ENCODE assay signal across 24 cellular contexts in the genomic region with DNA sequence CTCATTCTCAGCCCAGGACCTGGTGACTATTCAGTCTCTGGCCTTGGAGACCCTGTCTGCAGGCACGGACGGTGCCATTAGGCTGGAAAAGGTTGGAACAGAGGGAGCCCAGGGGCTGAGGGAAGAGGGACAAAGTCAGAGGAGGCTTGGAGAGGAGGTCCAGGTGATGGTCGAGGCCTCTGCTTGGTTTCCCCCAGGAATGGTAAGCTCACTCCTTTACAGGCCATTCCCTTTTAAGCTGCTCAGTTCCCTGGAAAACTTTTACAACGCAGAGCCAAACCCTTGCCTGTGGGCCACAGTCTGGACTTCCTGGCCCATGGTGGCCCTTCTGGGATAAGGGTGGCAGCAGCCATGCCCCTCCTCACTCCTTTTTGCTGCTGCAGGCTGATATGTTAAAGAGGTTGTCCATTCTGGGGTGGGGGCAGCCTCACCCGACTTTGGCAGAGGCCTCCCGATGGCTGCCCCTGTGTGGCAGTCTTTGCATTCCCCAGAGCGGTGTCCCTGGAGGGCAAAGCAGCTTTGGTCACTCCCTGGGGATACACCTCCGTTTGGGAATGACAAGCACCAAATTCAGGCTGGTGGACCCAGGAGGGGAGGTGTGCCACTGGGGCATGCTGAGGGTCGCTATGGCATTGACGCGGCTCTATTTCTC. TPM values are rescaled to one million over a fixed set of nuclear protein-coding genes. Genes with fewer than 3 reads are reported as not detected.
DNase-seq lines count a peak whose midpoint lies in the region; TF ChIP-seq lines count a peak whose summit lies in the region.
"Had no signal": no experiment of that assay in that cellular context is flagged by ENCODE, and none has a peak within 500 bp of the region (broad histone marks: within the 10 kb centered on the region; RNA-seq: fewer than 3 reads in every experiment).

No MANE protein-coding gene starts in this region.

- no peak overlapping the region for H3K27ac ChIP-seq in spleen
- H3K27ac ChIP-seq: C4-2B, Peyer's patch, SJCRH30 had no signal

- POLR2A ChIA-PET in HEK293T (lab: Yijun Ruan, JAX), result no interaction called here

- H3K9me3 ChIP-seq in spleen, result no peaks in the 10 kb centered on the region
- H3K9me3 ChIP-seq: Peyer's patch, SJCRH30 had no signal

- DNase-seq in activated CD8-positive, alpha-beta memory T cell treated with anti-CD3 and anti-CD28 coated beads for 24 hours, result peak; percentile 48
- DNase-seq in activated CD8-positive, alpha-beta memory T cell treated with anti-CD3 and anti-CD28 coated beads, Interleukin-2, amount 50 U/mL, for 4 hours, result no peak
- DNase-seq in iPS-NIHi7 (ENCODE audit: extremely low spot score) (peak; percentile 7), spleen (peak; percentile 50), COR-L47 (lab: John Stamatoyannopoulos, UW) (no peak), HEK293T (ENCODE audit: extremely low spot score) (no peak)
- DNase-seq in activated CD4-positive, alpha-beta T cell treated with anti-CD3 and anti-CD28 coated beads for 48 hours, result no peak
- DNase-seq: AML-193; CD8-positive, alpha-beta memory T cell; KG1; NCI-H1092 treated with DMSO at 0.1 percent for 48 hours; NCI-H146; NCI-H2081; NCI-H2171; NCI-H526; SJCRH30 had no signal

- TF ChIP-seq POLR2A in spleen (IDR thresholded peaks at IDR 0.05), result no peak

- WGBS in spleen, 5 donors, result 73 to 85% (median 83%) methylated on average over 9 to 11 of the region's 11 CpGs

- H3K4me3 ChIP-seq in spleen, result no peak overlapping the region
- H3K4me3 ChIP-seq: GM23338, Peyer's patch, SJCRH30 had no signal

- H3K27me3 ChIP-seq in spleen (replicated peaks in 1 of 7), result no peaks in the 10 kb centered on the region
- H3K27me3 ChIP-seq: Peyer's patch, SJCRH30 had no signal

- H3K4me1 ChIP-seq in spleen, result no peaks in the 10 kb centered on the region
- H3K4me1 ChIP-seq: Peyer's patch, SJCRH30 had no signal

- intact Hi-C loops in spleen (cut with DNase I; ENCODE audit: low total_unique reads), result no loop called here

- CTCF ChIA-PET in HEK293T (lab: Yijun Ruan, JAX), result no interaction called here

- no peaks in the 10 kb centered on the region for H3K36me3 ChIP-seq in spleen
- H3K36me3 ChIP-seq: Peyer's patch, SJCRH30 had no signal

- no peak for TF ChIP-seq CTCF in spleen (IDR thresholded peaks at IDR 0.05 in 8 of 11, conservative IDR thresholded peaks at IDR 0.05 in 3 of 11)

TF ChIP-seq in HEK293T, 16 proteins besides CTCF, POLR2A, EP300 and RAD21:
- TF ChIP-seq FOXK2 (IDR thresholded peaks at IDR 0.05) (no peak), CTBP1 (IDR thresholded peaks at IDR 0.05; ENCODE audit: borderline replicate concordance) (no peak), SP1 (IDR thresholded peaks at IDR 0.05) (no peak), ARNT (IDR thresholded peaks at IDR 0.05) (no peak), HDGF (IDR thresholded peaks at IDR 0.05; ENCODE audit: borderline replicate concordance) (no peak), L3MBTL2 (conservative IDR thresholded peaks at IDR 0.05) (no peak), ZNF384 (IDR thresholded peaks at IDR 0.05) (no peak)
- TF ChIP-seq, protein P1, sequence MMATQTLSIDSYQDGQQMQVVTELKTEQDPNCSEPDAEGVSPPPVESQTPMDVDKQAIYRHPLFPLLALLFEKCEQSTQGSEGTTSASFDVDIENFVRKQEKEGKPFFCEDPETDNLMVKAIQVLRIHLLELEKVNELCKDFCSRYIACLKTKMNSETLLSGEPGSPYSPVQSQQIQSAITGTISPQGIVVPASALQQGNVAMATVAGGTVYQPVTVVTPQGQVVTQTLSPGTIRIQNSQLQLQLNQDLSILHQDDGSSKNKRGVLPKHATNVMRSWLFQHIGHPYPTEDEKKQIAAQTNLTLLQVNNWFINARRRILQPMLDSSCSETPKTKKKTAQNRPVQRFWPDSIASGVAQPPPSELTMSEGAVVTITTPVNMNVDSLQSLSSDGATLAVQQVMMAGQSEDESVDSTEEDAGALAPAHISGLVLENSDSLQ (IDR thresholded peaks at IDR 0.05), result no peak
TF ChIP-seq in HEK293T: peak in this region for 0.

RNA-seq across cellular contexts. Expression of a gene that starts 34.0 kb away (rescaled TPM):
- not detected for total RNA-seq in spleen
- polyA plus RNA-seq in spleen, result under 1 TPM in 1 of 3 donors, not detected in 2; 0.06 TPM
- total RNA-seq: A172; CD8-positive, alpha-beta memory T cell; Daoy; GM23338; HT1080; OCI-LY7; Peyer's patch; SJCRH30 had no signal
- polyA plus RNA-seq: AG04450; CD8-positive, alpha-beta memory T cell; GM23338 had no signal

Comparison
In these comparisons a context has a peak if more than half of its experiments do, and no peak if none do; other contexts are left out.
1. DNase-seq: peak in activated CD8-positive, alpha-beta memory T cell treated with anti-CD3 and anti-CD28 coated beads for 24 hours (single experiment), iPS-NIHi7 (single experiment) and spleen (single experiment); none in activated CD8-positive, alpha-beta memory T cell treated with anti-CD3 and anti-CD28 coated beads, Interleukin-2, amount 50 U/mL, for 4 hours (single experiment), COR-L47 (single experiment), activated CD4-positive, alpha-beta T cell treated with anti-CD3 and anti-CD28 coated beads for 48 hours (single experiment) and HEK293T (single experiment).